Comparison of ENCODE assay signal across 1 cellular context in the genomic region with DNA sequence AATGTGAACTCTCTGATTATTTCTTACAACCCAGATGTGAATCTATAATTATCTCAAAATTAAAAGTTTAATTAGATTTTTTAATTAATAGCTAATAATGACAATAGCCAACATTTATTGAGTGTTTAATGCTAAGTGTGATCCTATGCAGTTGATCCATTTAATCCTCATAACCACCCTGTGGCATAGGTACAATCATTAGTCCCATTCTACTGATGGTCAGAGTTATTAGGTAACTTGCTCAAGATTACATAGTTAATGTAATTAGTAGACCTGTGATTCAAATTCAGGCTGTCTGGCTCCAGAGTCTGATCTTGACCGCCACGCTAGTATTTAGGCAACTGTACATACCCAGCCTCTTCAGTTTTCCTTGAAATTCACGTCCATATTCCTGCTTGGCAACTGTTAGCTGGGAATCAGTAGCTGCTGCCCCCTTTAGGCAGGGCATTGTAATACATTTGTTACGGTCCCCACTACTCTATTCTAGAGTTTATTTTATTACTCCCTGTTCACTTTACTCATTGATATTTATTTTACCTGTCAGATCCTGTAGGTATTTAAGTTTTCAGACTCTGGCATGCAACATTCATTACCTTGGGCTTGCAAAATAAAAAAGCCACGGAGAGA.
TF ChIP-seq lines count a peak whose summit lies in the region.

No MANE protein-coding gene starts in this region.

TF ChIP-seq in K562, 482 proteins besides CTCF, POLR2A, EP300 and RAD21 (continued from another document):
- TF ChIP-seq, protein P1, sequence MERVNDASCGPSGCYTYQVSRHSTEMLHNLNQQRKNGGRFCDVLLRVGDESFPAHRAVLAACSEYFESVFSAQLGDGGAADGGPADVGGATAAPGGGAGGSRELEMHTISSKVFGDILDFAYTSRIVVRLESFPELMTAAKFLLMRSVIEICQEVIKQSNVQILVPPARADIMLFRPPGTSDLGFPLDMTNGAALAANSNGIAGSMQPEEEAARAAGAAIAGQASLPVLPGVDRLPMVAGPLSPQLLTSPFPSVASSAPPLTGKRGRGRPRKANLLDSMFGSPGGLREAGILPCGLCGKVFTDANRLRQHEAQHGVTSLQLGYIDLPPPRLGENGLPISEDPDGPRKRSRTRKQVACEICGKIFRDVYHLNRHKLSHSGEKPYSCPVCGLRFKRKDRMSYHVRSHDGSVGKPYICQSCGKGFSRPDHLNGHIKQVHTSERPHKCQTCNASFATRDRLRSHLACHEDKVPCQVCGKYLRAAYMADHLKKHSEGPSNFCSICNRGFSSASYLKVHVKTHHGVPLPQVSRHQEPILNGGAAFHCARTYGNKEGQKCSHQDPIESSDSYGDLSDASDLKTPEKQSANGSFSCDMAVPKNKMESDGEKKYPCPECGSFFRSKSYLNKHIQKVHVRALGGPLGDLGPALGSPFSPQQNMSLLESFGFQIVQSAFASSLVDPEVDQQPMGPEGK (CRISPR knock-in tag; IDR thresholded peaks at IDR 0.05; ENCODE audit: borderline replicate concordance), result no peak
- TF ChIP-seq RBM17 (IDR thresholded peaks at IDR 0.05; ENCODE audit: borderline replicate concordance, low read depth, low read length), result no peak
- TF ChIP-seq KLF16 (IDR thresholded peaks at IDR 0.05), result peak; percentile 50; the same call in 1 of the 2 replicates
- TF ChIP-seq TAL1 (IDR thresholded peaks at IDR 0.05), result no peak
- TF ChIP-seq CHD4 (IDR thresholded peaks at IDR 0.05; ENCODE audit: insufficient read depth, insufficient replicate concordance, low read depth, low read length, poor library complexity, severe bottlenecking), result no peak
- TF ChIP-seq JUND (IDR thresholded peaks at IDR 0.05; ENCODE audit: borderline replicate concordance, low read depth, low read length), result 0 out of 2 replicates have a peak, but pooled peaks have one; percentile 6
- no peak for TF ChIP-seq JUND (tag; IDR thresholded peaks at IDR 0.05; ENCODE audit: borderline replicate concordance, low read depth, low read length)
- no peak for TF ChIP-seq RBM22 (IDR thresholded peaks at IDR 0.05; ENCODE audit: low read depth, low read length, poor library complexity, severe bottlenecking)
- TF ChIP-seq ASH1L (IDR thresholded peaks at IDR 0.05; ENCODE audit: borderline replicate concordance, low read depth, partially characterized antibody), result no peak
- TF ChIP-seq PRMT5 (CRISPR knock-in tag; IDR thresholded peaks at IDR 0.05), result no peak
- no peak for TF ChIP-seq ARNT (IDR thresholded peaks at IDR 0.05)
- TF ChIP-seq ILF3 (IDR thresholded peaks at IDR 0.05; ENCODE audit: borderline replicate concordance), result no peak
